16 cellular contexts compared by ENCODE assay signal in genomic region chr18:73613706-73614340, GRCh38.
A peak's percentile ranks its signal among the peaks of the same experiment; 100 is the strongest.
DNase-seq lines count a peak whose midpoint lies in the region; ATAC-seq, FAIRE-seq and TF ChIP-seq lines count a peak whose summit lies in the region.
"Had no signal": no experiment of that assay in that cellular context is flagged by ENCODE, and none has a peak within 500 bp of the region (broad histone marks: within the 10 kb centered on the region; RNA-seq: fewer than 3 reads in every experiment).

No MANE protein-coding gene starts in this region.

- BruUV-seq in PC-9 (replicated peaks; lab: Mats Ljungman, UMichigan) (no TSS peak), Calu3 (replicated peaks; lab: Mats Ljungman, UMichigan) (no TSS peak)

- H3K36me3 ChIP-seq in GM23248 (ENCODE audit: low read depth): no peaks in the 10 kb centered on the region
- no peaks in the 10 kb centered on the region for H3K36me3 ChIP-seq in PC-9 (ENCODE audit: low read depth)
- H3K36me3 ChIP-seq in keratinocyte (ENCODE audit: control insufficient read depth in 2 of 2, extremely low read depth in 1 of 2, insufficient read depth in 2 of 2, low read length in 2 of 2): no peaks in the 10 kb centered on the region
- H3K36me3 ChIP-seq: BE2C had no signal

- no peaks in the 10 kb centered on the region for H3K9me1 ChIP-seq in keratinocyte (ENCODE audit: control insufficient read depth, extremely low read depth, insufficient read depth, low read length)

- H3K27me3 Mint-ChIP-seq in Calu3 (ENCODE audit: unreplicated experiment): no peaks in the 10 kb centered on the region

- H3K27ac ChIP-seq in GM23248 (0 out of 2 replicates have a peak overlapping the region, but pooled peaks have one; percentile 36), PC-9 (no peak overlapping the region), epithelial cell of prostate (peak overlapping the region; percentile 69), keratinocyte (ENCODE audit: control insufficient read depth, insufficient read depth, low read length) (peak overlapping the region; percentile 80)
- H3K27ac ChIP-seq: SK-N-MC had no signal

- no peaks in the 10 kb centered on the region for H3K9me3 ChIP-seq in GM23248 (ENCODE audit: low read depth)
- H3K9me3 ChIP-seq in PC-9 (ENCODE audit: insufficient read depth, low read depth): no peaks in the 10 kb centered on the region; the same call in 1 of the 2 replicates
- no peaks in the 10 kb centered on the region for H3K9me3 ChIP-seq in keratinocyte (ENCODE audit: control insufficient read depth, low read depth, low read length)
- H3K9me3 ChIP-seq: BE2C had no signal

- H3K27me3 ChIP-seq in GM23248 (replicated peaks; ENCODE audit: insufficient read depth) (no peaks in the 10 kb centered on the region), PC-9 (ENCODE audit: insufficient read depth, low read depth) (no peaks in the 10 kb centered on the region), keratinocyte (ENCODE audit: control insufficient read depth, extremely low read depth, insufficient read depth, low read length) (no peaks in the 10 kb centered on the region)
- H3K27me3 ChIP-seq: BE2C had no signal

- H3K79me2 ChIP-seq in GM23248 (ENCODE audit: insufficient read depth) (no peaks in the 10 kb centered on the region), PC-9 (ENCODE audit: low read depth) (no peaks in the 10 kb centered on the region), keratinocyte (ENCODE audit: control insufficient read depth, insufficient read depth, low read length) (no peaks in the 10 kb centered on the region)

- POLR2A ChIA-PET in PC-9 (lab: Charles Lee; ENCODE audit: unreplicated experiment): no interaction called here

- H2AFZ ChIP-seq in GM23248 (no peak overlapping the region), PC-9 (no peak overlapping the region), keratinocyte (ENCODE audit: control insufficient read depth, low read length) (peak overlapping the region; percentile 57)

- in situ Hi-C loops in GM23248 (cut with MboI): no loop called here
- in situ Hi-C loops in G401 (cut with HindIII; ENCODE audit: low sequenced_read_pairs): no loop called here

- TF ChIP-seq CTCF in PC-9 (conservative IDR thresholded peaks at IDR 0.05): no peak
- TF ChIP-seq CTCF in keratinocyte (optimal IDR thresholded peaks at IDR 0.05 in 1 of 3, IDR thresholded peaks at IDR 0.05 in 1 of 3, conservative IDR thresholded peaks at IDR 0.05 in 1 of 3; ENCODE audit: extremely low read depth in 1 of 3, insufficient read depth in 2 of 3, low read length in 3 of 3): no peak
- TF ChIP-seq CTCF in Calu3 (IDR thresholded peaks at IDR 0.05; ENCODE audit: unreplicated experiment): no peak

- no peak overlapping the region for H3K27ac Mint-ChIP-seq in Calu3 (ENCODE audit: unreplicated experiment)
- H3K27ac Mint-ChIP-seq: CD8-positive, alpha-beta T cell had no signal

- peak overlapping the region; percentile 38 for H3K4me2 ChIP-seq in GM23248 (ENCODE audit: unreplicated experiment)
- H3K4me2 ChIP-seq in PC-9: peak overlapping the region; percentile 27; the same call in 1 of the 2 replicates
- peak overlapping the region; percentile 69 for H3K4me2 ChIP-seq in keratinocyte (ENCODE audit: control insufficient read depth, extremely low read depth, insufficient read depth, low read depth, low read length)

- no peaks in the 10 kb centered on the region for H3K36me3 Mint-ChIP-seq in Calu3 (ENCODE audit: insufficient read depth, unreplicated experiment)
- H3K36me3 Mint-ChIP-seq: CD8-positive, alpha-beta T cell had no signal

- H3K4me3 ChIP-seq in GM23248: no peak overlapping the region
- no peak overlapping the region for H3K4me3 ChIP-seq in PC-9
- H3K4me3 ChIP-seq in keratinocyte (ENCODE audit: control insufficient read depth in 2 of 3, extremely low read depth in 1 of 3, insufficient read depth in 2 of 3, low read depth in 1 of 3, low read length in 3 of 3): peak overlapping the region in 1 of 3 experiments; percentile 28
- H3K4me3 ChIP-seq: SK-N-MC had no signal

- 33 to 34% methylated on average over 1 of the region's 1 CpG for WGBS in GM23248 (ENCODE audit: low coverage in 1 of 2, low lambda C conversion rate in 2 of 2, missing lambda C conversion rate in 2 of 2), 2 experiments

- no peak overlapping the region for H3K4me3 Mint-ChIP-seq in Calu3 (ENCODE audit: low read depth, unreplicated experiment)
- H3K4me3 Mint-ChIP-seq: CD8-positive, alpha-beta T cell had no signal

- CTCF ChIA-PET in PC-9 (lab: Charles Lee): no interaction called here
- CTCF ChIA-PET in Calu3 (lab: Charles Lee): no interaction called here

- ATAC-seq in GM19035 (IDR thresholded peaks at IDR 0.05; ENCODE audit: unreplicated experiment): no peak
- ATAC-seq: CD8-positive, alpha-beta T cell; Right ventricle myocardium inferior had no signal

- intact Hi-C loops in PC-9 (cut with micrococcal nuclease; ENCODE audit: unreplicated experiment) (no loop called here), Calu3 (cut with micrococcal nuclease; ENCODE audit: unreplicated experiment) (loop anchor here (5.0 to 10.0 kb wide), 2 partner anchors 68 to 231 kb away; no protein-coding TSS in a partner anchor)

- no peaks in the 10 kb centered on the region for H3K9me3 Mint-ChIP-seq in Calu3 (ENCODE audit: low read depth, unreplicated experiment)

- H3K4me1 ChIP-seq in GM23248 (ENCODE audit: insufficient read depth): peaks cover 22% of the 10 kb centered on the region
- peaks cover 20% of the 10 kb centered on the region for H3K4me1 ChIP-seq in PC-9 (replicated peaks; ENCODE audit: insufficient read depth)
- H3K4me1 ChIP-seq in keratinocyte (ENCODE audit: control insufficient read depth, extremely low read depth, insufficient read depth, low read length): peaks cover 42% of the 10 kb centered on the region
- H3K4me1 ChIP-seq: BE2C had no signal

- peak; percentile 46 for FAIRE-seq in keratinocyte (lab: Jason Lieb, UNC)
- FAIRE-seq: H54 had no signal

- no peaks in the 10 kb centered on the region for H4K20me1 ChIP-seq in GM23248 (ENCODE audit: insufficient read depth)
- H4K20me1 ChIP-seq in PC-9 (ENCODE audit: insufficient read depth): no peaks in the 10 kb centered on the region
- H4K20me1 ChIP-seq in keratinocyte (ENCODE audit: control insufficient read depth, extremely low read depth, insufficient read depth, low read length): no peaks in the 10 kb centered on the region

- H3F3A ChIP-seq in GM23248 (ENCODE audit: insufficient read depth): peaks cover 22% of the 10 kb centered on the region
- H3F3A ChIP-seq in PC-9 (ENCODE audit: insufficient read depth, low read depth): peaks cover 16% of the 10 kb centered on the region; the same call in 1 of the 2 replicates

- H3K9me2 ChIP-seq in GM23248 (ENCODE audit: insufficient read depth) (no peaks in the 10 kb centered on the region; the same call in 1 of the 2 replicates), PC-9 (ENCODE audit: insufficient read depth) (no peaks in the 10 kb centered on the region)

- H3K9ac ChIP-seq in GM23248 (no peak overlapping the region), keratinocyte (ENCODE audit: control insufficient read depth, extremely low read depth, insufficient read depth, low read length) (no peak overlapping the region)

- DNase-seq in GM23248 (peak; percentile 32), PC-9 (peak in 1 of 2 experiments; percentile 60), epithelial cell of prostate (ENCODE audit: low read depth, low spot score) (no peak), keratinocyte (ENCODE audit: low read depth, low spot score) (no peak), G401 (ENCODE audit: low spot score) (no peak), Calu3 (no peak)
- DNase-seq: BE2C; CD8-positive, alpha-beta T cell; MV-4-11; NCI-H1436 treated with DMSO at 0.1 percent for 48 hours; NCI-H345; NCI-H69 had no signal

- H3K4me1 Mint-ChIP-seq in Calu3 (ENCODE audit: low read depth, unreplicated experiment): peaks cover 13% of the 10 kb centered on the region

- dilution Hi-C loops in keratinocyte (cut with MboI; ENCODE audit: extremely low pct_ligation_motif_present, low sequenced_read_pairs): no loop called here
